ENCODE assay signal across 13 cellular contexts in genomic region chr9:113616716-113617496, GRCh38.
DNase-seq lines count a peak whose midpoint lies in the region; ATAC-seq and TF ChIP-seq lines count a peak whose summit lies in the region.
"Had no signal": no experiment of that assay in that cellular context is flagged by ENCODE, and none has a peak within 500 bp of the region (broad histone marks: within the 10 kb centered on the region; RNA-seq: fewer than 3 reads in every experiment).

No MANE protein-coding gene starts in this region.

- H3K27ac Mint-ChIP-seq in activated CD8-positive, alpha-beta T cell treated with anti-CD3 and anti-CD28 coated beads for 36 hours = peak overlapping the region; percentile 57
- H3K27ac Mint-ChIP-seq in activated CD8-positive, alpha-beta T cell treated with anti-CD3 and anti-CD28 coated beads, Interleukin-2, amount 10 ng/mL, durations not matched to agents 7 days and 5 days = no peak overlapping the region
- peak overlapping the region; percentile 72 for H3K27ac Mint-ChIP-seq in stimulated activated naive CD8-positive, alpha-beta T cell treated with anti-CD3 and anti-CD28 coated beads, Interleukin-15, Interleukin-2, amounts not matched to agents 100 ng/mL and 50 ng/mL, for 24 hours
- H3K27ac Mint-ChIP-seq: activated CD8-positive, alpha-beta memory T cell treated with anti-CD3 and anti-CD28 coated beads, Interleukin-2, amount 10 ng/mL, durations not matched to agents 7 days and 5 days had no signal

- H3K9me3 ChIP-seq in right lobe of liver = no peaks in the 10 kb centered on the region
- H3K9me3 ChIP-seq: thyroid gland had no signal

- no peaks in the 10 kb centered on the region for H3K27me3 ChIP-seq in right lobe of liver
- H3K27me3 ChIP-seq: thyroid gland had no signal

- CTCF ChIA-PET in activated CD8-positive, alpha-beta T cell treated with anti-CD3 and anti-CD28 coated beads for 36 hours (lab: Charles Lee) = interaction anchor here (1.0 to 3.1 kb wide), 2 partner anchors 25 to 39 kb away, joined by 4 to 14 read pairs; no protein-coding TSS in a partner anchor
- CTCF ChIA-PET in activated CD8-positive, alpha-beta T cell treated with anti-CD3 and anti-CD28 coated beads, Interleukin-2, amount 10 ng/mL, durations not matched to agents 7 days and 5 days (lab: Charles Lee) = no interaction called here
- CTCF ChIA-PET in RWPE1 (lab: Yijun Ruan, JAX) = interaction anchor here (0.6 kb wide), 1 partner anchor 10 kb away, joined by 4 read pairs; no protein-coding TSS in a partner anchor

- no peaks in the 10 kb centered on the region for H3K9me3 Mint-ChIP-seq in activated CD8-positive, alpha-beta T cell treated with anti-CD3 and anti-CD28 coated beads for 36 hours
- no peaks in the 10 kb centered on the region for H3K9me3 Mint-ChIP-seq in activated CD8-positive, alpha-beta T cell treated with anti-CD3 and anti-CD28 coated beads, Interleukin-2, amount 10 ng/mL, durations not matched to agents 7 days and 5 days (ENCODE audit: insufficient read depth)
- H3K9me3 Mint-ChIP-seq in stimulated activated naive CD8-positive, alpha-beta T cell treated with anti-CD3 and anti-CD28 coated beads, Interleukin-15, Interleukin-2, amounts not matched to agents 100 ng/mL and 50 ng/mL, for 24 hours = no peaks in the 10 kb centered on the region

- WGBS in right lobe of liver (ENCODE audit: insufficient coverage, low coverage, low lambda C conversion rate, missing lambda C conversion rate) = 77% methylated on average over 5 of the region's 14 CpGs

- ATAC-seq in activated CD8-positive, alpha-beta T cell treated with anti-CD3 and anti-CD28 coated beads for 36 hours = peak; percentile 42
- no peak for ATAC-seq in activated CD8-positive, alpha-beta T cell treated with anti-CD3 and anti-CD28 coated beads, Interleukin-2, amount 10 ng/mL, durations not matched to agents 7 days and 5 days
- no peak for ATAC-seq in right lobe of liver
- ATAC-seq: activated CD8-positive, alpha-beta memory T cell treated with anti-CD3 and anti-CD28 coated beads, Interleukin-2, amount 10 ng/mL, durations not matched to agents 7 days and 5 days had no signal

- no peaks in the 10 kb centered on the region for H3K36me3 Mint-ChIP-seq in activated CD8-positive, alpha-beta T cell treated with anti-CD3 and anti-CD28 coated beads for 36 hours (ENCODE audit: low read depth)
- H3K36me3 Mint-ChIP-seq in activated CD8-positive, alpha-beta T cell treated with anti-CD3 and anti-CD28 coated beads, Interleukin-2, amount 10 ng/mL, durations not matched to agents 7 days and 5 days (ENCODE audit: low read depth) = no peaks in the 10 kb centered on the region
- H3K36me3 Mint-ChIP-seq in stimulated activated naive CD8-positive, alpha-beta T cell treated with anti-CD3 and anti-CD28 coated beads, Interleukin-15, Interleukin-2, amounts not matched to agents 100 ng/mL and 50 ng/mL, for 24 hours (ENCODE audit: low read depth) = no peaks in the 10 kb centered on the region
- H3K36me3 Mint-ChIP-seq: activated CD8-positive, alpha-beta memory T cell treated with anti-CD3 and anti-CD28 coated beads, Interleukin-2, amount 10 ng/mL, durations not matched to agents 7 days and 5 days had no signal

- peak; percentile 68 for DNase-seq in activated CD8-positive, alpha-beta T cell treated with anti-CD3 and anti-CD28 coated beads for 36 hours
- DNase-seq in activated CD8-positive, alpha-beta T cell treated with anti-CD3 and anti-CD28 coated beads, Interleukin-2, amount 10 ng/mL, durations not matched to agents 7 days and 5 days = no peak
- DNase-seq in RWPE1 (ENCODE audit: low spot score) = no peak
- DNase-seq in right lobe of liver = no peak
- DNase-seq in NCI-H146 (lab: John Stamatoyannopoulos, UW) = no peak
- DNase-seq in HCEC 1CT = no peak
- DNase-seq in Ammon's horn (ENCODE audit: low spot score) = no peak
- DNase-seq: activated CD8-positive, alpha-beta memory T cell treated with anti-CD3 and anti-CD28 coated beads, Interleukin-2, amount 10 ng/mL, durations not matched to agents 7 days and 5 days; DMS79; hippocampal formation; T-helper 1 cell; thyroid gland had no signal

- no peak overlapping the region for H3K4me3 ChIP-seq in right lobe of liver
- H3K4me3 ChIP-seq: thyroid gland had no signal

- no peaks in the 10 kb centered on the region for H3K36me3 ChIP-seq in right lobe of liver
- H3K36me3 ChIP-seq: thyroid gland had no signal

- H3K27ac ChIP-seq in RWPE1 = 0 out of 2 replicates have a peak overlapping the region, but pooled peaks have one; percentile 0
- peak overlapping the region in 2 of 3 donors; percentile 29 to 80 for H3K27ac ChIP-seq in right lobe of liver

- POLR2A ChIA-PET in activated CD8-positive, alpha-beta T cell treated with anti-CD3 and anti-CD28 coated beads for 36 hours (lab: Charles Lee) = interaction anchor here (0.6 to 0.7 kb wide), 2 partner anchors 10 to 13 kb away, joined by 3 read pairs; no protein-coding TSS in a partner anchor
- POLR2A ChIA-PET in activated CD8-positive, alpha-beta T cell treated with anti-CD3 and anti-CD28 coated beads, Interleukin-2, amount 10 ng/mL, durations not matched to agents 7 days and 5 days (lab: Charles Lee) = no interaction called here
- POLR2A ChIA-PET in RWPE1 (lab: Yijun Ruan, JAX; ENCODE audit: low non-redundant PET) = no interaction called here

- TF ChIP-seq POLR2A in right lobe of liver (IDR thresholded peaks at IDR 0.05) = no peak

- H3K27me3 Mint-ChIP-seq in activated CD8-positive, alpha-beta T cell treated with anti-CD3 and anti-CD28 coated beads for 36 hours = peaks cover 6% of the 10 kb centered on the region
- H3K27me3 Mint-ChIP-seq in activated CD8-positive, alpha-beta T cell treated with anti-CD3 and anti-CD28 coated beads, Interleukin-2, amount 10 ng/mL, durations not matched to agents 7 days and 5 days (ENCODE audit: low read depth) = no peaks in the 10 kb centered on the region
- peaks cover 9% of the 10 kb centered on the region for H3K27me3 Mint-ChIP-seq in stimulated activated naive CD8-positive, alpha-beta T cell treated with anti-CD3 and anti-CD28 coated beads, Interleukin-15, Interleukin-2, amounts not matched to agents 100 ng/mL and 50 ng/mL, for 24 hours
- H3K27me3 Mint-ChIP-seq: activated CD8-positive, alpha-beta memory T cell treated with anti-CD3 and anti-CD28 coated beads, Interleukin-2, amount 10 ng/mL, durations not matched to agents 7 days and 5 days had no signal

- H3K4me1 ChIP-seq in right lobe of liver = peaks cover 0 to 55% (median 26%) of the 10 kb centered on the region in 4 donors

- peaks cover 60% of the 10 kb centered on the region for H3K4me1 Mint-ChIP-seq in activated CD8-positive, alpha-beta T cell treated with anti-CD3 and anti-CD28 coated beads for 36 hours (ENCODE audit: low read depth)
- H3K4me1 Mint-ChIP-seq in activated CD8-positive, alpha-beta T cell treated with anti-CD3 and anti-CD28 coated beads, Interleukin-2, amount 10 ng/mL, durations not matched to agents 7 days and 5 days (ENCODE audit: low read depth) = peaks cover 2% of the 10 kb centered on the region
- peaks cover 77% of the 10 kb centered on the region for H3K4me1 Mint-ChIP-seq in stimulated activated naive CD8-positive, alpha-beta T cell treated with anti-CD3 and anti-CD28 coated beads, Interleukin-15, Interleukin-2, amounts not matched to agents 100 ng/mL and 50 ng/mL, for 24 hours (ENCODE audit: low read depth)

- intact Hi-C loops in activated CD8-positive, alpha-beta T cell treated with anti-CD3 and anti-CD28 coated beads for 36 hours (cut with micrococcal nuclease) = no loop called here
- intact Hi-C loops in right lobe of liver (cut with DNase I) = no loop called here

- no peak for TF ChIP-seq CTCF in activated CD8-positive, alpha-beta T cell treated with anti-CD3 and anti-CD28 coated beads for 36 hours (IDR thresholded peaks at IDR 0.05)
- TF ChIP-seq CTCF in RWPE1 (conservative IDR thresholded peaks at IDR 0.05; ENCODE audit: low read depth) (no peak), right lobe of liver (IDR thresholded peaks at IDR 0.05) (no peak)

- no peak overlapping the region for H3K4me3 Mint-ChIP-seq in activated CD8-positive, alpha-beta T cell treated with anti-CD3 and anti-CD28 coated beads for 36 hours
- no peak overlapping the region for H3K4me3 Mint-ChIP-seq in activated CD8-positive, alpha-beta T cell treated with anti-CD3 and anti-CD28 coated beads, Interleukin-2, amount 10 ng/mL, durations not matched to agents 7 days and 5 days
- no peak overlapping the region for H3K4me3 Mint-ChIP-seq in stimulated activated naive CD8-positive, alpha-beta T cell treated with anti-CD3 and anti-CD28 coated beads, Interleukin-15, Interleukin-2, amounts not matched to agents 100 ng/mL and 50 ng/mL, for 24 hours
- H3K4me3 Mint-ChIP-seq: activated CD8-positive, alpha-beta memory T cell treated with anti-CD3 and anti-CD28 coated beads, Interleukin-2, amount 10 ng/mL, durations not matched to agents 7 days and 5 days had no signal
